In genomic region chr6:391559-392440, GRCh38 we compare ENCODE assay signal across 8 cellular contexts. TPM values are rescaled to one million over a fixed set of nuclear protein-coding genes. Genes with fewer than 3 reads are reported as not detected.
DNase-seq lines count a peak whose midpoint lies in the region.

TSS of gene IRF4 (plus strand) at chr6:391752. CDS start at chr6:393153, 1,401 bp downstream.

- peak within 1 kb of the TSS; percentile 65 for H3K4me3 ChIP-seq in iPS-15b (ENCODE audit: low read depth, low read length)
- no peak within 1 kb of the TSS for H3K4me3 ChIP-seq in SJCRH30

- H3K36me3 ChIP-seq in iPS-15b (ENCODE audit: control insufficient read depth, insufficient read depth, low read length) (peaks cover 3% of the 10 kb centered on the region), SJCRH30 (no peaks in the 10 kb centered on the region)

- H3K4me1 ChIP-seq in iPS-15b (ENCODE audit: control insufficient read depth, insufficient read depth, low read length) (no peaks in the 10 kb centered on the region), SJCRH30 (no peaks in the 10 kb centered on the region)

- no peak within 1 kb of the TSS for H3K9ac ChIP-seq in iPS-15b (ENCODE audit: low read depth, low read length)

- in situ Hi-C loops in KBM-7 (cut with MboI; ENCODE audit: low pct_unique_long_range_greater_than_20kb, low sequenced_read_pairs) = no loop called here

- H3K27ac ChIP-seq in SJCRH30 = no peak within 1 kb of the TSS

- H3K27me3 ChIP-seq in iPS-15b (ENCODE audit: control insufficient read depth, insufficient read depth, low read length) (peaks cover 66% of the 10 kb centered on the region), SJCRH30 (no peaks in the 10 kb centered on the region)

- peak; percentile 49 for DNase-seq in activated gamma-delta T cell treated with anti-CD3 and anti-CD28 coated beads, Interleukin-2, amount 50 U/mL, for 16 hours (ENCODE audit: low read depth)
- no peak for DNase-seq in activated gamma-delta T cell (lab: John Stamatoyannopoulos, UW)
- DNase-seq in KBM-7 = peak; percentile 55
- DNase-seq in activated effector memory CD4-positive, alpha-beta T cell treated with anti-CD3 and anti-CD28 coated beads, Interleukin-2, amount 50 U/mL, for 16 hours = peak; percentile 90
- DNase-seq in stimulated activated CD4-positive, alpha-beta T cell treated with anti-CD3 and anti-CD28 coated beads, Interleukin-2, amount 100 ng/mL, for 4 hours (ENCODE audit: low read depth) = peak; percentile 69
- DNase-seq in SJCRH30 = no peak
- DNase-seq in 8988T = no peak

- H3K9me3 ChIP-seq in iPS-15b (ENCODE audit: control insufficient read depth, insufficient read depth, low read length) = no peaks in the 10 kb centered on the region
- H3K9me3 ChIP-seq in SJCRH30 (replicated peaks) = no peaks in the 10 kb centered on the region

RNA-seq across cellular contexts. Expression of gene IRF4, which starts in this region (rescaled TPM):
- total RNA-seq in SJCRH30 (2014; rRNA removed; shearing (Covaris generic)) = 0.03 TPM in 1 of 2 replicates, not detected in the other

Comparison
In these comparisons a context has a peak if more than half of its experiments do, and no peak if none do; other contexts are left out.
1. DNase-seq: peak in activated gamma-delta T cell treated with anti-CD3 and anti-CD28 coated beads, Interleukin-2, amount 50 U/mL, for 16 hours (single experiment), KBM-7 (single experiment), activated effector memory CD4-positive, alpha-beta T cell treated with anti-CD3 and anti-CD28 coated beads, Interleukin-2, amount 50 U/mL, for 16 hours (single experiment) and stimulated activated CD4-positive, alpha-beta T cell treated with anti-CD3 and anti-CD28 coated beads, Interleukin-2, amount 100 ng/mL, for 4 hours (single experiment); none in activated gamma-delta T cell (single experiment), SJCRH30 (0 of 2) and 8988T (single experiment).